ENCODE assay signal across 10 cellular contexts in the genomic region with DNA sequence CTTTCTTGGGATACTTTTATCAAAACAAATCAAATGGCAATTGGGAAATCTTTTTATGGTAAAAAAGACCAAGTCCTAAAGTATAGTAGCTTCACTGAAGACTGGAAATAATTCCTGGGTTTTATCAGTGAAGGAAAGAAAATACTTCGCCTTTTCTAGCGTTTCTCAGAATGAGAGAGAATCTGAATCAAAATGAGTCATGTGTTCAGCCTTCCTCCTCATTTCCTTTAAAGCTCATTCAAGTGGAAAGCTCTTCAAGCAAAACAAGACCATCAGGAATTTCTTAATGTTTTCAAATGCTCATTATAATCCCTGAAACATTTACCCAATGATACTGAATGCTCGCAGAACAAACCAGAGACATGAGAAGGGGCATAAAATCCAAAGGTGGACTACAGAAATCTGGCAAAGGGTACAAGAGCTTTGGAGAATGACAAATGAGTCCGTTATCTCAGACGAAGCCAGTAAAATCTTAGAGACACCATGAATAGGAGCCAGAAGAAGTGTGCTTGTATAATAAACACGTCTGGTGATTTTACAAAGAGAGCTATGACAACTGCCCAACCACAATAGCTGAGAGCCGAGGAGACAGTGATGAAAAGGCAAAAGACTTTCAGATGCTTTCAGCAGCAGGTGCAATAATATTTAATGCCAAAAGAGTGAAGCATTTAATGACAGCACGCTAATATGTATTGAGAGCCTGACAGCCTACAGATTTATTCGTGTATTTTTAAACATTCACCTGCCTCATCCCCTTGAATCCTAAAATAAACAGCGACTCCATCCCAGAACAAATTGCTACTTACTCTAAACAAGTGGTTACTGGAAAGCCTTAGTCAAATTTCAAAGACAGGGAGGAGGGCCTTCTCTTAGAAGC.
DNase-seq lines count a peak whose midpoint lies in the region; ATAC-seq and TF ChIP-seq lines count a peak whose summit lies in the region.
"Had no signal": no experiment of that assay in that cellular context is flagged by ENCODE, and none has a peak within 500 bp of the region (broad histone marks: within the 10 kb centered on the region; RNA-seq: fewer than 3 reads in every experiment).

No MANE protein-coding gene starts in this region.

- DNase-seq in NCI-H2196 (lab: John Stamatoyannopoulos, UW; ENCODE audit: unreplicated experiment) (peak; percentile 56), NCI-H2196 treated with DMSO at 0.1 percent for 48 hours (lab: John Stamatoyannopoulos, UW; ENCODE audit: unreplicated experiment) (no peak), kidney glomerular epithelial cell (lab: John Stamatoyannopoulos, UW) (peak; percentile 67), DMS 273 (lab: John Stamatoyannopoulos, UW; ENCODE audit: unreplicated experiment) (no peak), GM13976 (ENCODE audit: low spot score) (no peak)
- DNase-seq: stimulated activated CD4-positive, alpha-beta T cell treated with anti-CD3 and anti-CD28 coated beads, Interleukin-4, amount 100 ng/mL, for 4 hours had no signal

- peaks cover 8% of the 10 kb centered on the region for H3K4me1 ChIP-seq in stomach smooth muscle (ENCODE audit: control insufficient read depth, insufficient read depth, low read length)
- H3K4me1 ChIP-seq: A549 had no signal

- ATAC-seq in GM21717 (IDR thresholded peaks at IDR 0.05; ENCODE audit: unreplicated experiment): no peak
- ATAC-seq: A549 had no signal

- no peaks in the 10 kb centered on the region for H3K27me3 ChIP-seq in stomach smooth muscle (ENCODE audit: control insufficient read depth in 1 of 2, insufficient read depth in 2 of 2, low read length in 2 of 2)

- no peaks in the 10 kb centered on the region for H3K9me3 ChIP-seq in stomach smooth muscle (ENCODE audit: control insufficient read depth in 2 of 2, low read length in 2 of 2)
- H3K9me3 ChIP-seq: A549 had no signal

- in situ Hi-C loops in GM13976 (cut with MboI; ENCODE audit: low sequenced_read_pairs, unreplicated experiment): loop anchor here (25.0 kb wide), 1 partner anchor 732 kb away; no protein-coding TSS in a partner anchor

- no peak overlapping the region for H3K9ac ChIP-seq in stomach smooth muscle (ENCODE audit: low read length in 2 of 2)

- peaks cover 4 to 9% of the 10 kb centered on the region in 2 donors for H3K36me3 ChIP-seq in stomach smooth muscle (ENCODE audit: control insufficient read depth in 2 of 2, insufficient read depth in 2 of 2, low read length in 2 of 2)

- TF ChIP-seq CTCF in VCaP (conservative IDR thresholded peaks at IDR 0.05): no peak
- TF ChIP-seq CTCF in GM13976 (IDR thresholded peaks at IDR 0.05; ENCODE audit: borderline replicate concordance, control extremely low read depth, extremely low read depth, insufficient read depth, missing control alignments): no peak

- H3K27ac ChIP-seq in VCaP (peak overlapping the region; percentile 61), stomach smooth muscle (ENCODE audit: low read length) (peak overlapping the region; percentile 24)
- H3K27ac ChIP-seq: A549 had no signal

- H3K4me3 ChIP-seq in stomach smooth muscle (ENCODE audit: low read length in 2 of 2): no peak overlapping the region
- H3K4me3 ChIP-seq: A549 had no signal

Comparison
In these comparisons a context has a peak if more than half of its experiments do, and no peak if none do; other contexts are left out.
1. DNase-seq: peak in NCI-H2196 (single experiment) and kidney glomerular epithelial cell (single experiment); none in NCI-H2196 treated with DMSO at 0.1 percent for 48 hours (single experiment), DMS 273 (single experiment) and GM13976 (single experiment).